ENCODE assay signal across 8 cellular contexts in genomic region chr9:128372188-128372641, GRCh38. TPM values are rescaled to one million over a fixed set of nuclear protein-coding genes. Genes with fewer than 3 reads are reported as not detected.
DNase-seq lines count a peak whose midpoint lies in the region; ATAC-seq and TF ChIP-seq lines count a peak whose summit lies in the region.

No MANE protein-coding gene starts in this region.

- peak overlapping the region; percentile 74 for H3K27ac ChIP-seq in mammary epithelial cell (ENCODE audit: insufficient read depth, low read depth, low read length)
- H3K27ac ChIP-seq in urinary bladder (ENCODE audit: low read depth) = no peak overlapping the region

- no peak for TF ChIP-seq CTCF in AG09309 (IDR thresholded peaks at IDR 0.05; ENCODE audit: control insufficient read depth, insufficient read depth, low read depth, low read length, missing control alignments)
- TF ChIP-seq CTCF in mammary epithelial cell (conservative IDR thresholded peaks at IDR 0.05 in 1 of 2, IDR thresholded peaks at IDR 0.05 in 1 of 2; ENCODE audit: extremely low read depth in 1 of 2, insufficient read depth in 1 of 2, low read depth in 1 of 2, low read length in 2 of 2) = no peak

- peak overlapping the region in 2 of 3 donors; percentile 94 to 98 for H3K27ac Mint-ChIP-seq in IgD-negative memory B cell

- H3K36me3 ChIP-seq in mammary epithelial cell (ENCODE audit: insufficient read depth, low read length) (peaks cover 2% of the 10 kb centered on the region), urinary bladder (ENCODE audit: insufficient read depth) (no peaks in the 10 kb centered on the region)

- CTCF ChIA-PET in mammary epithelial cell (lab: Charles Lee; ENCODE audit: low non-redundant PET) = interaction anchor here (0.6 kb wide), 1 partner anchor 77 kb away, joined by 4 read pairs; no protein-coding TSS in a partner anchor

- BruUV-seq in mammary epithelial cell (replicated peaks; lab: Mats Ljungman, UMichigan) = no TSS peak

- H3K79me2 ChIP-seq in mammary epithelial cell (ENCODE audit: insufficient read depth, low read length) = peaks cover 52% of the 10 kb centered on the region

- dilution Hi-C loops in mammary epithelial cell (cut with HindIII; ENCODE audit: low sequenced_read_pairs) = no loop called here

- H3K4me3 Mint-ChIP-seq in IgD-negative memory B cell = peak overlapping the region; percentile 94 to 98 (median 96)

- no peaks in the 10 kb centered on the region for H3K9me3 ChIP-seq in mammary epithelial cell (replicated peaks; ENCODE audit: insufficient read depth, low read length)

- H2AFZ ChIP-seq in mammary epithelial cell (ENCODE audit: low read depth, low read length) = peak overlapping the region; percentile 93

- peak overlapping the region; percentile 87 for H3K9ac ChIP-seq in mammary epithelial cell (ENCODE audit: insufficient read depth, low read length)

- peaks cover 12 to 23% (median 20%) of the 10 kb centered on the region in 3 donors for H3K4me1 Mint-ChIP-seq in IgD-negative memory B cell

- no peaks in the 10 kb centered on the region for H4K20me1 ChIP-seq in mammary epithelial cell (ENCODE audit: insufficient read depth, low read length)

- H3K36me3 Mint-ChIP-seq in IgD-negative memory B cell = no peaks in the 10 kb centered on the region

- intact Hi-C loops in mammary epithelial cell (cut with micrococcal nuclease) = no loop called here

- H3K4me2 ChIP-seq in mammary epithelial cell (ENCODE audit: insufficient read depth, low read depth, low read length) = peak overlapping the region; percentile 88

- in situ Hi-C loops in mammary epithelial cell (cut with MboI; ENCODE audit: low sequenced_read_pairs in 2 of 2) = no loop called here

- peaks cover 3% of the 10 kb centered on the region for H3K27me3 Mint-ChIP-seq in IgD-negative memory B cell

- H3K27me3 ChIP-seq in mammary epithelial cell (ENCODE audit: insufficient read depth, low read length) = no peaks in the 10 kb centered on the region

- 0% methylated on average over 3 of the region's 4 CpGs for WGBS in mammary epithelial cell (ENCODE audit: low coverage, missing lambda C conversion rate)
- WGBS in urinary bladder = 33% methylated on average over 4 of the region's 4 CpGs

- H3K4me1 ChIP-seq in mammary epithelial cell (ENCODE audit: insufficient read depth, low read length) (peaks cover 15% of the 10 kb centered on the region), urinary bladder (ENCODE audit: insufficient read depth) (no peaks in the 10 kb centered on the region)

- H3K9me3 Mint-ChIP-seq in IgD-negative memory B cell = no peaks in the 10 kb centered on the region

- peak overlapping the region; percentile 88 for H3K4me3 ChIP-seq in AG09309 (ENCODE audit: control insufficient read depth, low read depth, low read length)
- H3K4me3 ChIP-seq in mammary epithelial cell (replicated peaks in 1 of 3; ENCODE audit: insufficient read depth in 1 of 3, low read depth in 2 of 3, low read length in 3 of 3) = peak overlapping the region; percentile 86 to 94 (median 92)
- H3K4me3 ChIP-seq in urinary bladder (ENCODE audit: low read depth, low read length) = peak overlapping the region; percentile 82

- ATAC-seq in GM19452 (IDR thresholded peaks at IDR 0.05; ENCODE audit: unreplicated experiment) (no peak), GM19463 (IDR thresholded peaks at IDR 0.05; ENCODE audit: unreplicated experiment) (no peak)

- DNase-seq in AG09309 (ENCODE audit: low read depth) (peak; percentile 10), mammary epithelial cell (peak; percentile 44), medulla oblongata (ENCODE audit: extremely low spot score) (peak; percentile 83), GM19240 (ENCODE audit: insufficient read length, low spot score) (no peak)

RNA-seq across cellular contexts. Expression of gene URM1, which starts 1.0 kb away (rescaled TPM):
- polyA plus RNA-seq in IgD-negative memory B cell = 53.9 TPM
- total RNA-seq in mammary epithelial cell = 10 to 100 TPM; 24.5 to 53.7 TPM
- 37.7 TPM for polyA plus RNA-seq in mammary epithelial cell
- 38.7 TPM for polyA minus RNA-seq in mammary epithelial cell
- 21.1 TPM for total RNA-seq in urinary bladder
- polyA plus RNA-seq in urinary bladder = 71.1 TPM

RNA-seq across cellular contexts. Expression of gene SLC27A4, which starts 31.9 kb away (rescaled TPM):
- 6.9 TPM for polyA plus RNA-seq in IgD-negative memory B cell
- total RNA-seq in mammary epithelial cell = 10 to 100 TPM; 28.2 to 35.2 TPM
- polyA plus RNA-seq in mammary epithelial cell = 30.6 TPM
- polyA minus RNA-seq in mammary epithelial cell = 33.6 TPM
- total RNA-seq in urinary bladder = 8.1 TPM
- polyA plus RNA-seq in urinary bladder = 23.1 TPM

RNA-seq across cellular contexts. Expression of gene CERCAM, which starts 48.4 kb away (rescaled TPM):
- polyA plus RNA-seq in IgD-negative memory B cell = 0.34 TPM
- total RNA-seq in mammary epithelial cell = 10 to 100 TPM; 65.2 to 69.3 TPM
- polyA plus RNA-seq in mammary epithelial cell = 50.7 TPM
- 31.4 TPM for polyA minus RNA-seq in mammary epithelial cell
- total RNA-seq in urinary bladder = 50.3 TPM
- polyA plus RNA-seq in urinary bladder = 41.6 TPM

RNA-seq across cellular contexts. Expression of gene COQ4, which starts 49.6 kb away (rescaled TPM):
- polyA plus RNA-seq in IgD-negative memory B cell (36.4 TPM), mammary epithelial cell (39.9 TPM), urinary bladder (41.6 TPM)
- total RNA-seq in mammary epithelial cell (10 to 100 TPM; 32.7 to 33.7 TPM), urinary bladder (23.1 TPM)
- 25.3 TPM for polyA minus RNA-seq in mammary epithelial cell

RNA-seq across cellular contexts. Expression of gene TRUB2, which starts 50.0 kb away (rescaled TPM):
- polyA plus RNA-seq in IgD-negative memory B cell (27.6 TPM), mammary epithelial cell (21.3 TPM), urinary bladder (14.8 TPM)
- total RNA-seq in mammary epithelial cell (10 to 100 TPM; 14.7 to 28.6 TPM), urinary bladder (13.7 TPM)
- 16.2 TPM for polyA minus RNA-seq in mammary epithelial cell

Comparison
In these comparisons a context has a peak if more than half of its experiments do, and no peak if none do; other contexts are left out.
1. RNA of gene CERCAM, which starts 48.4 kb away (polyA plus RNA-seq): 50.7 TPM in mammary epithelial cell (single experiment) and 41.6 TPM in urinary bladder (single experiment); 0.34 TPM in IgD-negative memory B cell (single experiment); every median in the first group is over 10 times any median in the second.
2. Peak in every context shown above with its lines, with median percentiles within 50 percentile points of each other: H3K4me3 ChIP-seq.